ENCODE assay signal across 1 cellular context in genomic region chr1:118563969-118564951, GRCh38.
TF ChIP-seq lines count a peak whose summit lies in the region.

No MANE protein-coding gene starts in this region.

TF ChIP-seq in H1, 55 proteins besides CTCF, POLR2A, EP300 and RAD21 (continued from another document):
- TF ChIP-seq RFX5 (IDR thresholded peaks at IDR 0.05; ENCODE audit: borderline replicate concordance, low read depth, low read length), result no peak
- TF ChIP-seq SUZ12 (IDR thresholded peaks at IDR 0.05; ENCODE audit: low read length), result no peak
- TF ChIP-seq KDM1A (IDR thresholded peaks at IDR 0.05; ENCODE audit: borderline replicate concordance, low read length), result no peak
- no peak for TF ChIP-seq RNF2 (IDR thresholded peaks at IDR 0.05; ENCODE audit: borderline replicate concordance, low read depth, low read length, missing control alignments, poor library complexity, severe bottlenecking)
- TF ChIP-seq SIN3A (conservative IDR thresholded peaks at IDR 0.05 in 1 of 2, IDR thresholded peaks at IDR 0.05 in 1 of 2; ENCODE audit: low read depth in 1 of 2, low read length in 2 of 2), result no peak
- TF ChIP-seq SP4 (IDR thresholded peaks at IDR 0.05; ENCODE audit: low read length), result no peak
- TF ChIP-seq CTBP2 (IDR thresholded peaks at IDR 0.05; ENCODE audit: borderline replicate concordance, insufficient read depth, insufficient read length, low read length), result no peak
- TF ChIP-seq TAF7 (optimal IDR thresholded peaks at IDR 0.05; ENCODE audit: borderline replicate concordance, low read depth, low read length), result no peak
